27 cellular contexts compared by ENCODE assay signal in genomic region chr12:39575498-39575875, GRCh38. TPM values are rescaled to one million over a fixed set of nuclear protein-coding genes. Genes with fewer than 3 reads are reported as not detected.
"Had no signal": no experiment of that assay in that cellular context is flagged by ENCODE, and none has a peak within 500 bp of the region (broad histone marks: within the 10 kb centered on the region; RNA-seq: fewer than 3 reads in every experiment).

No MANE protein-coding gene starts in this region.

- H3K36me3 ChIP-seq: cardiac muscle cell, uterus had no signal

- H3K4me3 ChIP-seq: cardiac muscle cell, hepatocyte, left ventricle myocardium inferior, testis, uterus had no signal

- H3K27ac Mint-ChIP-seq: activated naive CD8-positive, alpha-beta T cell treated with anti-CD3 and anti-CD28 coated beads, Interleukin-2, amount 10 ng/mL, durations not matched to agents 7 days and 5 days; activated T-helper 1 cell treated with anti-CD3 and anti-CD28 coated beads, Interleukin-12 subunit alpha, Interleukin-12 subunit beta, Interleukin-2, Interleukin-4 antibody, amounts not matched to agents 30 ng/mL and 10 ng/mL and 1 ng/mL, durations not matched to agents 14 hours and 24 hours and 36 hours; natural killer cell treated with Interleukin-12 subunit alpha and Interleukin-12 subunit beta and Interleukin-15 and Interleukin-18, amount 100 ng/mL, for 72 hours; stimulated activated effector memory CD8-positive, alpha-beta T cell treated with anti-CD3 and anti-CD28 coated beads, Interleukin-12 subunit alpha, Interleukin-12 subunit beta, amount 100 ng/mL, for 72 hours; T-helper 2 cell treated with Interferon-gamma antibody and Interleukin-4, amounts not matched to agents 5 μg/mL and 100 μg/mL, for 36 hours had no signal

- H3K36me3 Mint-ChIP-seq: natural killer cell treated with Interleukin-12 subunit alpha and Interleukin-12 subunit beta and Interleukin-15 and Interleukin-18, amount 100 ng/mL, for 72 hours had no signal

- H3K27me3 ChIP-seq: cardiac muscle cell, foreskin keratinocyte, hepatocyte, testis, uterus had no signal

- H2AFZ ChIP-seq: hepatocyte had no signal

- DNase-seq: activated CD4-positive, CD25-positive, alpha-beta regulatory T cell treated with anti-CD3 and anti-CD28 coated beads, Interleukin-2, amount 50 U/mL, for 72 hours; activated CD8-positive, alpha-beta memory T cell treated with anti-CD3 and anti-CD28 coated beads, Interleukin-2, amount 50 U/mL, for 48 hours; activated gamma-delta T cell treated with Interleukin-2 at 50 U/mL for 16 hours; activated naive CD8-positive, alpha-beta T cell treated with anti-CD3 and anti-CD28 coated beads, Interleukin-2, amount 10 ng/mL, durations not matched to agents 7 days and 5 days; cortex of kidney; erythroblast; foreskin keratinocyte; left ventricle myocardium inferior; mammary epithelial cell; midbrain; occipital lobe; posterior cingulate gyrus; small intestine; stimulated activated CD4-positive, alpha-beta T cell treated with anti-CD3 and anti-CD28 coated beads, Interleukin-2, amount 100 ng/mL, for 24 hours; testis; trophoblast cell; uterus had no signal

- H3K27ac ChIP-seq: cardiac muscle cell, foreskin keratinocyte, hepatocyte, left ventricle myocardium inferior, testis, uterus, VCaP had no signal

- H3K9me3 Mint-ChIP-seq: natural killer cell treated with Interleukin-12 subunit alpha and Interleukin-12 subunit beta and Interleukin-15 and Interleukin-18, amount 100 ng/mL, for 72 hours; stimulated activated effector memory CD8-positive, alpha-beta T cell treated with anti-CD3 and anti-CD28 coated beads, Interleukin-12 subunit alpha, Interleukin-12 subunit beta, amount 100 ng/mL, for 72 hours had no signal

- H3K9me3 ChIP-seq: left ventricle myocardium inferior, testis, uterus had no signal

- H3K4me3 Mint-ChIP-seq: activated naive CD8-positive, alpha-beta T cell treated with anti-CD3 and anti-CD28 coated beads, Interleukin-2, amount 10 ng/mL, durations not matched to agents 7 days and 5 days; activated T-helper 1 cell treated with anti-CD3 and anti-CD28 coated beads, Interleukin-12 subunit alpha, Interleukin-12 subunit beta, Interleukin-2, Interleukin-4 antibody, amounts not matched to agents 30 ng/mL and 10 ng/mL and 1 ng/mL, durations not matched to agents 14 hours and 24 hours and 36 hours; natural killer cell treated with Interleukin-12 subunit alpha and Interleukin-12 subunit beta and Interleukin-15 and Interleukin-18, amount 100 ng/mL, for 72 hours; stimulated activated effector memory CD8-positive, alpha-beta T cell treated with anti-CD3 and anti-CD28 coated beads, Interleukin-12 subunit alpha, Interleukin-12 subunit beta, amount 100 ng/mL, for 72 hours; T-helper 2 cell treated with Interferon-gamma antibody and Interleukin-4, amounts not matched to agents 5 μg/mL and 100 μg/mL, for 36 hours had no signal

- ATAC-seq: foreskin keratinocyte; natural killer cell treated with Interleukin-12 subunit alpha and Interleukin-12 subunit beta and Interleukin-15 and Interleukin-18, amount 100 ng/mL, for 72 hours; sciatic nerve; SK-N-SH treated with all-trans-retinoic acid at 6 μM for 48 hours; stimulated activated effector memory CD8-positive, alpha-beta T cell treated with anti-CD3 and anti-CD28 coated beads, Interleukin-12 subunit alpha, Interleukin-12 subunit beta, amount 100 ng/mL, for 72 hours had no signal

- H3K27me3 Mint-ChIP-seq: activated naive CD8-positive, alpha-beta T cell treated with anti-CD3 and anti-CD28 coated beads, Interleukin-2, amount 10 ng/mL, durations not matched to agents 7 days and 5 days; natural killer cell treated with Interleukin-12 subunit alpha and Interleukin-12 subunit beta and Interleukin-15 and Interleukin-18, amount 100 ng/mL, for 72 hours had no signal

- H3K4me2 ChIP-seq: hepatocyte had no signal

- H3K4me1 ChIP-seq: foreskin keratinocyte, left ventricle myocardium inferior, testis, uterus had no signal

- H3K4me1 Mint-ChIP-seq: stimulated activated effector memory CD8-positive, alpha-beta T cell treated with anti-CD3 and anti-CD28 coated beads, Interleukin-12 subunit alpha, Interleukin-12 subunit beta, amount 100 ng/mL, for 72 hours had no signal

- H3K79me2 ChIP-seq: hepatocyte had no signal

RNA-seq across cellular contexts. Expression of gene ABCD2, which starts 44.1 kb away (rescaled TPM):
- total RNA-seq: glomerular endothelial cell had no signal
